8 cellular contexts compared by ENCODE assay signal in genomic region chr2:96143848-96144480, GRCh38. TPM values are rescaled to one million over a fixed set of nuclear protein-coding genes. Genes with fewer than 3 reads are reported as not detected.
DNase-seq lines count a peak whose midpoint lies in the region; ATAC-seq, FAIRE-seq and TF ChIP-seq lines count a peak whose summit lies in the region.

No MANE protein-coding gene starts in this region.

- H3K4me1 Mint-ChIP-seq in naive B cell: peaks cover 32 to 62% (median 61%) of the 10 kb centered on the region in 3 donors

- H4K20me1 ChIP-seq in GM12878 (ENCODE audit: control insufficient read depth, insufficient read depth): no peaks in the 10 kb centered on the region

- SMC1A ChIA-PET in GM12878 (lab: Charles Lee; ENCODE audit: uncharacterized antibody, unreplicated experiment): interaction anchor here (1.2 to 14.4 kb wide), 4 partner anchors 8 to 29 kb away, joined by 3 to 338 read pairs (median 72); no protein-coding TSS in a partner anchor

- H3K79me2 ChIP-seq in GM12878 (ENCODE audit: control insufficient read depth, insufficient read depth, low read length): peaks cover 29% of the 10 kb centered on the region

- TF ChIP-seq EP300 in GM12878 (IDR thresholded peaks at IDR 0.05; ENCODE audit: borderline replicate concordance in 1 of 2, control insufficient read depth in 1 of 2, low read depth in 2 of 2, low read length in 2 of 2): no peak

- in situ Hi-C loops in GM12878 (cut with MboI): loop anchor here (5.0 kb wide), 2 partner anchors 33 to 118 kb away; no protein-coding TSS in a partner anchor

- intact Hi-C loops in GM12878 (cut with micrococcal nuclease; ENCODE audit: unreplicated experiment): loop anchor here (2.0 kb wide), 1 partner anchor 65 kb away; the partner anchor contains the start of gene STARD7
- intact Hi-C loops in testis (cut with DNase I; ENCODE audit: low total_unique reads): no loop called here

- no peaks in the 10 kb centered on the region for H3K9me3 Mint-ChIP-seq in naive B cell

- no peak for ATAC-seq in GM12878
- no peak for ATAC-seq in naive B cell (ENCODE audit: low read depth in 2 of 2)
- no peak for ATAC-seq in GM19351 (IDR thresholded peaks at IDR 0.05; ENCODE audit: unreplicated experiment)
- ATAC-seq in GM21447 (IDR thresholded peaks at IDR 0.05; ENCODE audit: unreplicated experiment): no peak

- POLR2A ChIA-PET in GM12878 (lab: Charles Lee): interaction anchor here (0.6 to 9.5 kb wide), 6 partner anchors 8 to 64 kb away, joined by 3 to 161 read pairs (median 24); partner anchors contain the start of gene STARD7

- H3K4me3 ChIP-seq in GM12878 (peak overlapping the region; percentile 92), testis (peak overlapping the region in 1 of 2 donors; percentile 65)

- TF ChIP-seq POLR2A in GM12878 (IDR thresholded peaks at IDR 0.05; ENCODE audit: low read depth, low read length) (no peak), testis (IDR thresholded peaks at IDR 0.05) (no peak)

- no peak overlapping the region for H2AFZ ChIP-seq in GM12878 (ENCODE audit: control insufficient read depth, low read depth, low read length)

- peaks cover 7% of the 10 kb centered on the region in 2 experiments; a peak in 2 of 4 replicates for H3K36me3 ChIP-seq in GM12878 (ENCODE audit: control insufficient read depth in 2 of 2, insufficient read depth in 2 of 2, low read length in 1 of 2)
- no peaks in the 10 kb centered on the region for H3K36me3 ChIP-seq in testis (ENCODE audit: low read depth, missing control alignments)

- DNase-seq in activated T-cell treated with anti-CD3 and anti-CD28 coated beads for 1 hour (ENCODE audit: low read depth): peak; percentile 42
- no peak for DNase-seq in activated T-cell treated with anti-CD3 and anti-CD28 coated beads for 4 hours
- peak; percentile 51 for DNase-seq in OCI-M1 (lab: John Stamatoyannopoulos, UW)
- DNase-seq in GM12878 (ENCODE audit: low read depth, low spot score): no peak
- DNase-seq in naive B cell: no peak
- DNase-seq in testis: no peak

- H3K27ac Mint-ChIP-seq in naive B cell: peak overlapping the region; percentile 87 to 99 (median 97)

- BruUV-seq in GM12878 (replicated peaks; lab: Mats Ljungman, UMichigan): TSS peak; percentile 73

- TF ChIP-seq CTCF in GM12878 (IDR thresholded peaks at IDR 0.05 in 2 of 3, conservative IDR thresholded peaks at IDR 0.05 in 1 of 3; ENCODE audit: control insufficient read depth in 2 of 3, extremely low read depth in 1 of 3, insufficient read depth in 1 of 3, low read depth in 3 of 3, low read length in 3 of 3) (peak; percentile 17 to 62 (median 33); a peak in 4 of 6 replicates), testis (IDR thresholded peaks at IDR 0.05) (no peak)

- H3K4me2 ChIP-seq in GM12878 (ENCODE audit: control insufficient read depth, insufficient read depth): peak overlapping the region; percentile 95

- H3K4me1 ChIP-seq in GM12878 (ENCODE audit: control insufficient read depth, insufficient read depth, low read length): peaks cover 45% of the 10 kb centered on the region
- peaks cover 32% of the 10 kb centered on the region for H3K4me1 ChIP-seq in testis

- no peaks in the 10 kb centered on the region for H3K27me3 Mint-ChIP-seq in naive B cell

- no peaks in the 10 kb centered on the region for H3K27me3 ChIP-seq in GM12878 (replicated peaks in 1 of 2; ENCODE audit: control insufficient read depth in 2 of 2, insufficient read depth in 2 of 2, low read length in 1 of 2)
- no peaks in the 10 kb centered on the region for H3K27me3 ChIP-seq in testis

- H3K27ac ChIP-seq in GM12878 (ENCODE audit: control insufficient read depth, insufficient read depth): peak overlapping the region; percentile 89
- no peak overlapping the region for H3K27ac ChIP-seq in testis

- CTCF ChIA-PET in GM12878 (lab: Yijun Ruan, JAX): interaction anchor here (0.8 to 14.4 kb wide), 6 partner anchors 14 to 123 kb away, joined by 3 to 535 read pairs (median 26); partner anchors contain the start of gene ADRA2B

- peak overlapping the region; percentile 76 to 95 (median 91) for H3K4me3 Mint-ChIP-seq in naive B cell

- WGBS in GM12878 (ENCODE audit: insufficient coverage, insufficient replicate concordance, low lambda C conversion rate, missing lambda C conversion rate): 1% methylated on average over 23 of the region's 23 CpGs
- 63 to 80% methylated on average over 11 to 23 of the region's 23 CpGs for WGBS in testis, 2 donors

- 0 out of 2 replicates have a peak, but pooled peaks have one; percentile 5 for TF ChIP-seq RAD21 in GM12878 (IDR thresholded peaks at IDR 0.05; ENCODE audit: insufficient read depth, low read depth, low read length)

- no peaks in the 10 kb centered on the region for H3K36me3 Mint-ChIP-seq in naive B cell

- H3K9ac ChIP-seq in GM12878 (ENCODE audit: control insufficient read depth, insufficient read depth, low read length): peak overlapping the region; percentile 84

- RAD21 ChIA-PET in GM12878 (lab: Charles Lee; ENCODE audit: unreplicated experiment): interaction anchor here (3.8 to 18.1 kb wide), 3 partner anchors 14 to 31 kb away, joined by 34 to 463 read pairs (median 182); no protein-coding TSS in a partner anchor

- H3K9me3 ChIP-seq in GM12878 (replicated peaks; ENCODE audit: control insufficient read depth, insufficient read depth, low read length) (no peaks in the 10 kb centered on the region), testis (no peaks in the 10 kb centered on the region)

- FAIRE-seq in GM12878 (lab: Jason Lieb, UNC): no peak

RNA-seq across cellular contexts. Expression of gene DUSP2, which starts 1.3 kb away (rescaled TPM):
- 404 and 419 TPM in 2 replicates for total RNA-seq in GM12878 (2013; cell fraction: nucleolus; rRNA removed)
- total RNA-seq in GM12878 (2014; rRNA removed) (212 and 227 TPM in 2 replicates), GM12878 (2014; rRNA removed; fragmentation: Illumina TruSeq; extraction: Trizol) (57.4 and 58.0 TPM in 2 replicates), GM12878 (2021) (181 and 194 TPM in 2 replicates), testis (10 to 100 TPM in 1 of 2 donors, 1 to 10 TPM in 1; 6.3 to 16.5 TPM)
- 22.1 TPM for polyA plus RNA-seq in GM12878 (2011; ENCODE audit: low read depth)
- polyA plus RNA-seq in GM12878 (2011; rRNA removed) (47.5 and 84.3 TPM in 2 replicates), GM12878 (2014; fragmentation: Illumina TruSeq; extraction: Trizol) (11.9 and 35.6 TPM in 2 replicates), GM12878 (2014; fragmentation: Nextera tagmentation; extraction: Ambion mirVana) (10 to 100 TPM in 1 of 2 experiments, 1 to 10 TPM in 1; 9.7 to 34.6 TPM), GM12878 (2014; rRNA removed) (158 and 168 TPM in 2 replicates), GM12878 (2016; fragmentation: Nextera tagmentation; extraction: Ambion mirVana) (10 to 100 TPM; 10.2 to 56.4 TPM), naive B cell (ENCODE audit: low read depth in 6 of 6) (100 to 1,000 TPM in 2 of 6 donors, 10 to 100 TPM in 4; 56.3 to 220 (median 95.9) TPM), testis (ENCODE audit: insufficient read depth, low read depth, low replicate concordance) (5.7 TPM)
- polyA plus RNA-seq in GM12878 (2011; cell fraction: cytosol; rRNA removed): 146 and 184 TPM in 2 replicates
- polyA plus RNA-seq in GM12878 (2011; cell fraction: nucleus; rRNA removed): 522 and 621 TPM in 2 replicates
- polyA plus RNA-seq in GM12878 (2012): 61.4 and 155 TPM in 2 replicates
- polyA minus RNA-seq in GM12878 (2011; rRNA and poly(A)+ RNA removed): 98.2 and 232 TPM in 2 replicates
- 87.6 and 111 TPM in 2 replicates for polyA minus RNA-seq in GM12878 (2011; cell fraction: cytosol; rRNA and poly(A)+ RNA removed)
- polyA minus RNA-seq in GM12878 (2011; cell fraction: nucleus; rRNA and poly(A)+ RNA removed): 636 and 718 TPM in 2 replicates

RNA-seq across cellular contexts. Expression of gene ASTL, which starts 5.7 kb away (rescaled TPM):
- total RNA-seq in GM12878 (2013; cell fraction: nucleolus; rRNA removed): 0.76 and 2.4 TPM in 2 replicates
- total RNA-seq in GM12878 (2014; rRNA removed): 0.27 and 0.40 TPM in 2 replicates
- 0.54 TPM in 1 of 2 replicates, not detected in the other for total RNA-seq in GM12878 (2014; rRNA removed; fragmentation: Illumina TruSeq; extraction: Trizol)
- 0.43 and 1.0 TPM in 2 replicates for total RNA-seq in GM12878 (2021)
- polyA plus RNA-seq in GM12878 (2011; ENCODE audit: low read depth): 0.72 TPM
- 0.10 and 0.37 TPM in 2 replicates for polyA plus RNA-seq in GM12878 (2011; rRNA removed)
- 0.34 and 0.53 TPM in 2 replicates for polyA plus RNA-seq in GM12878 (2011; cell fraction: cytosol; rRNA removed)
- polyA plus RNA-seq in GM12878 (2011; cell fraction: nucleus; rRNA removed): 2.4 TPM in 2 replicates
- 1.3 and 2.0 TPM in 2 replicates for polyA plus RNA-seq in GM12878 (2012)
- polyA plus RNA-seq in GM12878 (2014; fragmentation: Illumina TruSeq; extraction: Trizol): 0.24 TPM in 1 of 2 replicates, not detected in the other
- not detected for polyA plus RNA-seq in GM12878 (2014; fragmentation: Nextera tagmentation; extraction: Ambion mirVana)
- polyA plus RNA-seq in GM12878 (2014; rRNA removed): 0.18 and 0.37 TPM in 2 replicates
- polyA plus RNA-seq in GM12878 (2016; fragmentation: Nextera tagmentation; extraction: Ambion mirVana): not detected
- polyA minus RNA-seq in GM12878 (2011; rRNA and poly(A)+ RNA removed): 0.52 and 0.95 TPM in 2 replicates
- not detected in 2 replicates for polyA minus RNA-seq in GM12878 (2011; cell fraction: cytosol; rRNA and poly(A)+ RNA removed)
- 0.77 TPM in 1 of 2 replicates, not detected in the other for polyA minus RNA-seq in GM12878 (2011; cell fraction: nucleus; rRNA and poly(A)+ RNA removed)
- not detected for polyA plus RNA-seq in naive B cell (ENCODE audit: low read depth in 6 of 6)
- 1 to 10 TPM in 1 of 2 donors, under 1 TPM in 1; 0.87 to 1.6 TPM for total RNA-seq in testis
- polyA plus RNA-seq in testis (ENCODE audit: insufficient read depth, low read depth, low replicate concordance): 0.58 TPM

RNA-seq across cellular contexts. Expression of gene ADRA2B, which starts 27.6 kb away (rescaled TPM):
- total RNA-seq in GM12878 (2013; cell fraction: nucleolus; rRNA removed): 0.31 TPM in 1 of 2 replicates, not detected in the other
- 0.05 TPM in 1 of 2 replicates, not detected in the other for total RNA-seq in GM12878 (2014; rRNA removed)
- total RNA-seq in GM12878 (2014; rRNA removed; fragmentation: Illumina TruSeq; extraction: Trizol): 0.05 TPM in 1 of 2 replicates, not detected in the other
- total RNA-seq in GM12878 (2021): 0.10 TPM in 1 of 2 replicates, not detected in the other
- polyA plus RNA-seq in GM12878 (2011; ENCODE audit: low read depth): not detected
- not detected in 2 replicates for polyA plus RNA-seq in GM12878 (2011; rRNA removed)
- polyA plus RNA-seq in GM12878 (2011; cell fraction: cytosol; rRNA removed): not detected in 2 replicates
- polyA plus RNA-seq in GM12878 (2011; cell fraction: nucleus; rRNA removed): 0.79 and 0.84 TPM in 2 replicates
- polyA plus RNA-seq in GM12878 (2012): 0.16 and 0.22 TPM in 2 replicates
- polyA plus RNA-seq in GM12878 (2014; fragmentation: Illumina TruSeq; extraction: Trizol): 0.01 TPM in 1 of 2 replicates, not detected in the other
- polyA plus RNA-seq in GM12878 (2014; fragmentation: Nextera tagmentation; extraction: Ambion mirVana): under 1 TPM in 1 of 2 experiments, not detected in 1; 0.03 TPM
- polyA plus RNA-seq in GM12878 (2014; rRNA removed): 0.05 and 0.09 TPM in 2 replicates
- polyA plus RNA-seq in GM12878 (2016; fragmentation: Nextera tagmentation; extraction: Ambion mirVana): not detected
- not detected in 2 replicates for polyA minus RNA-seq in GM12878 (2011; rRNA and poly(A)+ RNA removed)
- not detected in 2 replicates for polyA minus RNA-seq in GM12878 (2011; cell fraction: cytosol; rRNA and poly(A)+ RNA removed)
- 0.10 TPM in 1 of 2 replicates, not detected in the other for polyA minus RNA-seq in GM12878 (2011; cell fraction: nucleus; rRNA and poly(A)+ RNA removed)
- under 1 TPM in 1 of 6 donors, not detected in 5; 0.15 TPM for polyA plus RNA-seq in naive B cell (ENCODE audit: low read depth in 6 of 6)
- total RNA-seq in testis: 1 to 10 TPM; 2.4 to 2.6 TPM
- polyA plus RNA-seq in testis (ENCODE audit: insufficient read depth, low read depth, low replicate concordance): 2.1 TPM

Comparison
In these comparisons a context has a peak if more than half of its experiments do, and no peak if none do; other contexts are left out.
1. DNase-seq: peak in activated T-cell treated with anti-CD3 and anti-CD28 coated beads for 1 hour (single experiment) and OCI-M1 (single experiment); none in activated T-cell treated with anti-CD3 and anti-CD28 coated beads for 4 hours (single experiment), GM12878 (single experiment), naive B cell (single experiment) and testis (single experiment).
2. CTCF ChIP-seq: peak in GM12878 (3 of 3); none in testis (0 of 3).